8 cellular contexts compared by ENCODE assay signal in genomic region chr17:39069114-39069756, GRCh38.
DNase-seq lines count a peak whose midpoint lies in the region; ATAC-seq and TF ChIP-seq lines count a peak whose summit lies in the region.

No MANE protein-coding gene starts in this region.

- WGBS in heart right ventricle, 2 donors, result 62 to 65% methylated on average over 8 of the region's 8 CpGs

- no peak for TF ChIP-seq POLR2A in gastrocnemius medialis (IDR thresholded peaks at IDR 0.05)

- H3K27ac ChIP-seq in heart right ventricle (no peak overlapping the region), gastrocnemius medialis (no peak overlapping the region)

- H3K9me3 ChIP-seq in heart right ventricle (no peaks in the 10 kb centered on the region), gastrocnemius medialis (no peaks in the 10 kb centered on the region)

- TF ChIP-seq CTCF in AG09309 (IDR thresholded peaks at IDR 0.05; ENCODE audit: control insufficient read depth, insufficient read depth, low read depth, low read length, missing control alignments), result peak; percentile 79
- peak; percentile 72 for TF ChIP-seq CTCF in GM10248 (IDR thresholded peaks at IDR 0.05; ENCODE audit: control extremely low read depth, extremely low read depth, low read depth, missing control alignments)
- peak; percentile 57 for TF ChIP-seq CTCF in activated CD8-positive, alpha-beta T cell treated with anti-CD3 and anti-CD28 coated beads for 36 hours (IDR thresholded peaks at IDR 0.05)
- peak; percentile 36 to 72 (median 61) for TF ChIP-seq CTCF in heart right ventricle (IDR thresholded peaks at IDR 0.05)
- TF ChIP-seq CTCF in gastrocnemius medialis (IDR thresholded peaks at IDR 0.05 in 4 of 5, conservative IDR thresholded peaks at IDR 0.05 in 1 of 5), result peak in 4 of 5 experiments; percentile 30 to 46 (median 42)

- no peaks in the 10 kb centered on the region for H3K9me3 Mint-ChIP-seq in activated CD8-positive, alpha-beta T cell treated with anti-CD3 and anti-CD28 coated beads for 36 hours

- H3K4me1 Mint-ChIP-seq in activated CD8-positive, alpha-beta T cell treated with anti-CD3 and anti-CD28 coated beads for 36 hours (ENCODE audit: low read depth), result peaks cover 5% of the 10 kb centered on the region

- intact Hi-C loops in activated CD8-positive, alpha-beta T cell treated with anti-CD3 and anti-CD28 coated beads for 36 hours (cut with micrococcal nuclease), result loop anchor here (2.0 kb wide), 1 partner anchor 84 kb away; no protein-coding TSS in a partner anchor
- intact Hi-C loops in heart right ventricle (cut with DNase I), result loop anchor here in 7 of 10 donors (1.0 to 10.0 kb wide), 6 partner anchors 64 to 166 kb away; partner anchors contain the start of gene PLXDC1 (in 3 of the 7)
- intact Hi-C loops in gastrocnemius medialis (cut with DNase I; ENCODE audit: low total_unique reads), result loop anchor here (1.0 kb wide), 1 partner anchor 84 kb away; no protein-coding TSS in a partner anchor

- no peaks in the 10 kb centered on the region for H3K36me3 Mint-ChIP-seq in activated CD8-positive, alpha-beta T cell treated with anti-CD3 and anti-CD28 coated beads for 36 hours (ENCODE audit: low read depth)

- CTCF ChIA-PET in GM10248 (lab: Yijun Ruan, JAX), result interaction anchor here (1.0 to 1.9 kb wide), 7 partner anchors 9 to 105 kb away, joined by 3 to 5 read pairs (median 4); no protein-coding TSS in a partner anchor
- CTCF ChIA-PET in activated CD8-positive, alpha-beta T cell treated with anti-CD3 and anti-CD28 coated beads for 36 hours (lab: Charles Lee), result interaction anchor here (0.9 to 3.1 kb wide), 7 partner anchors 49 to 175 kb away, joined by 3 to 19 read pairs (median 4); no protein-coding TSS in a partner anchor

- DNase-seq in AG09309 (ENCODE audit: low read depth), result no peak
- DNase-seq in GM10248 (ENCODE audit: extremely low spot score), result peak; percentile 78
- peak; percentile 6 for DNase-seq in NCI-H2081 treated with DMSO at 0.1 percent for 48 hours (lab: John Stamatoyannopoulos, UW)
- DNase-seq in activated CD8-positive, alpha-beta T cell treated with anti-CD3 and anti-CD28 coated beads for 36 hours, result peak; percentile 45
- no peak for DNase-seq in heart right ventricle
- DNase-seq in gastrocnemius medialis, result no peak
- no peak for DNase-seq in COLO668 (lab: John Stamatoyannopoulos, UW; ENCODE audit: unreplicated experiment)

- H3K4me3 ChIP-seq in AG09309 (ENCODE audit: control insufficient read depth, low read depth, low read length), result no peak overlapping the region
- H3K4me3 ChIP-seq in heart right ventricle, result no peak overlapping the region
- H3K4me3 ChIP-seq in gastrocnemius medialis, result no peak overlapping the region

- H3K4me1 ChIP-seq in heart right ventricle, result peaks cover 0 to 8% (median 4%) of the 10 kb centered on the region in 9 donors
- H3K4me1 ChIP-seq in gastrocnemius medialis, result no peaks in the 10 kb centered on the region

- no peak overlapping the region for H3K4me3 Mint-ChIP-seq in activated CD8-positive, alpha-beta T cell treated with anti-CD3 and anti-CD28 coated beads for 36 hours

- POLR2A ChIA-PET in GM10248 (lab: Yijun Ruan, JAX), result no interaction called here
- POLR2A ChIA-PET in activated CD8-positive, alpha-beta T cell treated with anti-CD3 and anti-CD28 coated beads for 36 hours (lab: Charles Lee), result no interaction called here

- H3K27me3 Mint-ChIP-seq in activated CD8-positive, alpha-beta T cell treated with anti-CD3 and anti-CD28 coated beads for 36 hours, result no peaks in the 10 kb centered on the region

- no peaks in the 10 kb centered on the region for H3K27me3 ChIP-seq in heart right ventricle
- H3K27me3 ChIP-seq in gastrocnemius medialis, result no peaks in the 10 kb centered on the region

- in situ Hi-C loops in gastrocnemius medialis (cut with MboI; ENCODE audit: low sequenced_read_pairs in 4 of 4), result loop anchor here in 1 of 4 donors (10.0 kb wide), 1 partner anchor 76 kb away; no protein-coding TSS in a partner anchor

- H3K27ac Mint-ChIP-seq in activated CD8-positive, alpha-beta T cell treated with anti-CD3 and anti-CD28 coated beads for 36 hours, result no peak overlapping the region

- ATAC-seq in activated CD8-positive, alpha-beta T cell treated with anti-CD3 and anti-CD28 coated beads for 36 hours, result peak; percentile 96
- ATAC-seq in heart right ventricle (peak in 7 of 8 donors; percentile 37 to 64 (median 44)), gastrocnemius medialis (peak in 1 of 2 donors; percentile 24), HG02852 (IDR thresholded peaks at IDR 0.05; ENCODE audit: unreplicated experiment) (no peak)

- H3K36me3 ChIP-seq in heart right ventricle, result peaks cover 0 to 26% (median 0%) of the 10 kb centered on the region in 9 donors
- no peaks in the 10 kb centered on the region for H3K36me3 ChIP-seq in gastrocnemius medialis

Comparison
In these comparisons a context has a peak if more than half of its experiments do, and no peak if none do; other contexts are left out.
1. DNase-seq: peak in GM10248 (single experiment), NCI-H2081 treated with DMSO at 0.1 percent for 48 hours (single experiment) and activated CD8-positive, alpha-beta T cell treated with anti-CD3 and anti-CD28 coated beads for 36 hours (single experiment); none in AG09309 (single experiment), heart right ventricle (0 of 2), gastrocnemius medialis (0 of 2) and COLO668 (single experiment).
2. Peak in every context shown above with its lines, with median percentiles within 50 percentile points of each other: CTCF ChIP-seq.